13 cellular contexts compared by ENCODE assay signal in genomic region chr15:85879334-85880163, GRCh38.
DNase-seq lines count a peak whose midpoint lies in the region; FAIRE-seq and TF ChIP-seq lines count a peak whose summit lies in the region.
"Had no signal": no experiment of that assay in that cellular context is flagged by ENCODE, and none has a peak within 500 bp of the region (broad histone marks: within the 10 kb centered on the region; RNA-seq: fewer than 3 reads in every experiment).

No MANE protein-coding gene starts in this region.

- DNase-seq in H54 (ENCODE audit: insufficient read length, low spot score) = peak; percentile 15
- peak; percentile 82 for DNase-seq in SK-MEL-5 (ENCODE audit: low read depth, low spot score)
- DNase-seq in stimulated activated naive CD4-positive, alpha-beta T cell treated with Interleukin-2 at 50 U/mL for 16 hours (lab: John Stamatoyannopoulos, UW) = no peak
- DNase-seq in activated T-cell treated with anti-CD3 and anti-CD28 coated beads, Interleukin-2, amount 50 U/mL, for 1 hour = no peak
- DNase-seq in effector memory CD4-positive, alpha-beta T cell = no peak
- DNase-seq in stimulated activated CD4-positive, alpha-beta T cell treated with anti-CD3 and anti-CD28 coated beads, Interleukin-12 subunit alpha, Interleukin-12 subunit beta, amount 100 ng/mL, for 4 hours = no peak
- DNase-seq: activated CD4-positive, CD25-positive, alpha-beta regulatory T cell; Kasumi-1; Peyer's patch; stomach had no signal

- no peaks in the 10 kb centered on the region for H3K36me3 ChIP-seq in mesodermal cell (ENCODE audit: control insufficient read depth, insufficient read depth, low read length)
- H3K36me3 ChIP-seq in effector memory CD4-positive, alpha-beta T cell (ENCODE audit: control insufficient read depth, insufficient read depth, low read length) = no peaks in the 10 kb centered on the region
- H3K36me3 ChIP-seq: Peyer's patch, stomach had no signal

- WGBS in mesodermal cell (ENCODE audit: insufficient coverage in 2 of 2), 2 experiments = 72 to 75% methylated on average over 17 to 20 of the region's 20 CpGs

- no peaks in the 10 kb centered on the region for H3K9me3 ChIP-seq in mesodermal cell (ENCODE audit: control insufficient read depth, low read length)
- H3K9me3 ChIP-seq in effector memory CD4-positive, alpha-beta T cell (ENCODE audit: control insufficient read depth, low read length) = no peaks in the 10 kb centered on the region
- H3K9me3 ChIP-seq: Peyer's patch, stomach had no signal

- TF ChIP-seq CTCF in C4-2B (conservative IDR thresholded peaks at IDR 0.05) = no peak

- in situ Hi-C loops in SK-MEL-5 (cut with HindIII; ENCODE audit: low pct_unique_long_range_greater_than_20kb, low sequenced_read_pairs) = no loop called here

- no peak for TF ChIP-seq POLR2A in H54 (IDR thresholded peaks at IDR 0.05; ENCODE audit: low read depth, low read length)

- H3K27me3 ChIP-seq in effector memory CD4-positive, alpha-beta T cell (replicated peaks; ENCODE audit: control insufficient read depth, insufficient read depth, low read length, poor library complexity, severe bottlenecking) = no peaks in the 10 kb centered on the region
- H3K27me3 ChIP-seq: Peyer's patch had no signal

- no peak overlapping the region for H3K4me3 ChIP-seq in mesodermal cell (ENCODE audit: extremely low read depth, insufficient read depth, low read length, poor library complexity, severe bottlenecking)
- H3K4me3 ChIP-seq in effector memory CD4-positive, alpha-beta T cell (ENCODE audit: insufficient read depth, low read depth, low read length, poor library complexity, severe bottlenecking) = no peak overlapping the region
- H3K4me3 ChIP-seq: coronary artery, Peyer's patch, stomach had no signal

- H3K27ac ChIP-seq in C4-2B (peak overlapping the region; percentile 45), mesodermal cell (ENCODE audit: low read depth, low read length, severe bottlenecking) (peak overlapping the region; percentile 64)
- H3K27ac ChIP-seq in effector memory CD4-positive, alpha-beta T cell (ENCODE audit: insufficient read depth, low read length, poor library complexity, severe bottlenecking) = no peak overlapping the region
- H3K27ac ChIP-seq: coronary artery, Peyer's patch, stomach had no signal

- H3K4me1 ChIP-seq in mesodermal cell (ENCODE audit: control insufficient read depth, insufficient read depth, low read length, poor library complexity, severe bottlenecking) = peaks cover 8% of the 10 kb centered on the region
- no peaks in the 10 kb centered on the region for H3K4me1 ChIP-seq in effector memory CD4-positive, alpha-beta T cell (ENCODE audit: control insufficient read depth, insufficient read depth, low read length, poor library complexity, severe bottlenecking)
- H3K4me1 ChIP-seq: Peyer's patch, stomach had no signal

- no peak for FAIRE-seq in H54 (lab: Jason Lieb, UNC)

Comparison
In these comparisons a context has a peak if more than half of its experiments do, and no peak if none do; other contexts are left out.
1. DNase-seq: peak in H54 (single experiment) and SK-MEL-5 (single experiment); none in stimulated activated naive CD4-positive, alpha-beta T cell treated with Interleukin-2 at 50 U/mL for 16 hours (single experiment), activated T-cell treated with anti-CD3 and anti-CD28 coated beads, Interleukin-2, amount 50 U/mL, for 1 hour (single experiment), effector memory CD4-positive, alpha-beta T cell (0 of 3) and stimulated activated CD4-positive, alpha-beta T cell treated with anti-CD3 and anti-CD28 coated beads, Interleukin-12 subunit alpha, Interleukin-12 subunit beta, amount 100 ng/mL, for 4 hours (single experiment).